Comparison of ENCODE assay signal across 29 cellular contexts in the genomic region with DNA sequence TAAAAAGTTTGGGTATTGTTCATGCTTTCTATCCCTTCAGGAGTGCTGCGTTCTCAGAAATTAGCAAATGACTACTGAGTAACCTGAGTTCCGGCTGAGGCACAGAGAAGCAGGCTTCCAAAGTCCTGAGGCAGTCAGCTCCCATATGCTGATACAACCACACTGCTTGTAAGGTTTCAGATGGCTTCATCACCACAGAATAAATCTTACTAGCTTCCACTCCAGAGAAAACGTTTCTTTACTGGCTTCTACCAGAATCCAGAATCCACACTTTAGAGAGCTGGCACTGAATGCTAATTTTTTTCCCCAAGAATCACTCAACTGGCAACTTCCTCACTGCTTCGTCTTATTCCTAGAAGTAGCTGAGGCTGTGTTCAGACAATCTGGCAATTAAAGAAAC.
"Had no signal": no experiment of that assay in that cellular context is flagged by ENCODE, and none has a peak within 500 bp of the region (broad histone marks: within the 10 kb centered on the region; RNA-seq: fewer than 3 reads in every experiment).

No MANE protein-coding gene starts in this region.

- H3K4me2 ChIP-seq: neural progenitor cell, smooth muscle cell had no signal

- H3K27ac Mint-ChIP-seq: immature natural killer cell; nephron; neural progenitor cell; stimulated activated naive B cell treated with anti-CD40 and anti-IgM and Interleukin-4, amounts not matched to agents 10 μg/mL and 1 μg/mL and 100 μg/mL, for 72 hours had no signal

- H3K27me3 Mint-ChIP-seq: naive thymus-derived CD8-positive, alpha-beta T cell; stimulated activated naive B cell treated with anti-CD40 and anti-IgM and Interleukin-4, amounts not matched to agents 10 μg/mL and 1 μg/mL and 100 μg/mL, for 72 hours had no signal

- DNase-seq: hypothalamus; immature natural killer cell; kidney; left colon; left lung; lower lobe of right lung; mammary epithelial cell; naive thymus-derived CD8-positive, alpha-beta T cell; occipital lobe; psoas muscle; right lobe of liver; stimulated activated CD4-positive, alpha-beta T cell treated with anti-CD3 and anti-CD28 coated beads, Interleukin-1b, Interleukin-23, amount 100 ng/mL, for 48 hours; stimulated activated CD4-positive, alpha-beta T cell treated with anti-CD3 and anti-CD28 coated beads, Interleukin-2, amount 100 ng/mL, for 48 hours; stimulated activated CD4-positive, alpha-beta T cell treated with anti-CD3 and anti-CD28 coated beads, Interleukin-4, amount 100 ng/mL, for 4 hours; stimulated activated CD8-positive, alpha-beta memory T cell treated with anti-CD3 and anti-CD28 coated beads, Interleukin-4, amount 100 ng/mL, for 48 hours; stimulated activated naive B cell treated with anti-CD40 and anti-IgM and Interleukin-4, amounts not matched to agents 10 μg/mL and 1 μg/mL and 100 μg/mL, for 72 hours; stimulated activated naive CD8-positive, alpha-beta T cell treated with anti-CD3 and anti-CD28 coated beads, Interleukin-15, Interleukin-2, amounts not matched to agents 100 U/mL and 50 U/mL, for 24 hours; stomach; testis; thyroid gland; transverse colon; upper lobe of left lung had no signal

- H3K36me3 ChIP-seq: neural progenitor cell had no signal

- H3K9me3 Mint-ChIP-seq: immature natural killer cell; naive thymus-derived CD8-positive, alpha-beta T cell; nephron; neural progenitor cell; stimulated activated naive B cell treated with anti-CD40 and anti-IgM and Interleukin-4, amounts not matched to agents 10 μg/mL and 1 μg/mL and 100 μg/mL, for 72 hours had no signal

- H3K4me3 ChIP-seq: left lung, lower lobe of right lung, neural progenitor cell, psoas muscle, right atrium auricular region, right lobe of liver, smooth muscle cell, stomach, testis, thyroid gland, transverse colon, upper lobe of left lung, vagina had no signal

- H2AFZ ChIP-seq: neural progenitor cell, parathyroid adenoma had no signal

- H3K79me2 ChIP-seq: parathyroid adenoma had no signal

- H3K4me1 ChIP-seq: left lung, lower lobe of right lung, neural progenitor cell, parathyroid adenoma, psoas muscle, right atrium auricular region, right lobe of liver, thyroid gland, transverse colon, upper lobe of left lung, vagina had no signal

- H3K4me1 Mint-ChIP-seq: immature natural killer cell had no signal

- H3K9me3 ChIP-seq: left lung, lower lobe of right lung, neutrophil, psoas muscle, right atrium auricular region, right lobe of liver, stomach, testis, thyroid gland, transverse colon, upper lobe of left lung, vagina had no signal

- H3K27me3 ChIP-seq: left lung, neural progenitor cell, neutrophil, right atrium auricular region, right lobe of liver, stomach, testis, thyroid gland, transverse colon, upper lobe of left lung, vagina had no signal

- ATAC-seq: left colon; left lung; lower lobe of right lung; naive thymus-derived CD8-positive, alpha-beta T cell; psoas muscle; right lobe of liver; stimulated activated naive B cell treated with anti-CD40 and anti-IgM and Interleukin-4, amounts not matched to agents 10 μg/mL and 1 μg/mL and 100 μg/mL, for 72 hours; stimulated activated naive CD8-positive, alpha-beta T cell treated with anti-CD3 and anti-CD28 coated beads, Interleukin-15, Interleukin-2, amounts not matched to agents 100 U/mL and 50 U/mL, for 24 hours had no signal

- H3K4me3 Mint-ChIP-seq: immature natural killer cell; naive thymus-derived CD8-positive, alpha-beta T cell; nephron; neural progenitor cell; stimulated activated naive B cell treated with anti-CD40 and anti-IgM and Interleukin-4, amounts not matched to agents 10 μg/mL and 1 μg/mL and 100 μg/mL, for 72 hours had no signal

- H3K27ac ChIP-seq: left lung, lower lobe of right lung, neural progenitor cell, neutrophil, parathyroid adenoma, psoas muscle, right atrium auricular region, right lobe of liver, stomach, testis, thyroid gland, transverse colon, upper lobe of left lung, vagina had no signal
